19 cellular contexts compared by ENCODE assay signal in the genomic region with DNA sequence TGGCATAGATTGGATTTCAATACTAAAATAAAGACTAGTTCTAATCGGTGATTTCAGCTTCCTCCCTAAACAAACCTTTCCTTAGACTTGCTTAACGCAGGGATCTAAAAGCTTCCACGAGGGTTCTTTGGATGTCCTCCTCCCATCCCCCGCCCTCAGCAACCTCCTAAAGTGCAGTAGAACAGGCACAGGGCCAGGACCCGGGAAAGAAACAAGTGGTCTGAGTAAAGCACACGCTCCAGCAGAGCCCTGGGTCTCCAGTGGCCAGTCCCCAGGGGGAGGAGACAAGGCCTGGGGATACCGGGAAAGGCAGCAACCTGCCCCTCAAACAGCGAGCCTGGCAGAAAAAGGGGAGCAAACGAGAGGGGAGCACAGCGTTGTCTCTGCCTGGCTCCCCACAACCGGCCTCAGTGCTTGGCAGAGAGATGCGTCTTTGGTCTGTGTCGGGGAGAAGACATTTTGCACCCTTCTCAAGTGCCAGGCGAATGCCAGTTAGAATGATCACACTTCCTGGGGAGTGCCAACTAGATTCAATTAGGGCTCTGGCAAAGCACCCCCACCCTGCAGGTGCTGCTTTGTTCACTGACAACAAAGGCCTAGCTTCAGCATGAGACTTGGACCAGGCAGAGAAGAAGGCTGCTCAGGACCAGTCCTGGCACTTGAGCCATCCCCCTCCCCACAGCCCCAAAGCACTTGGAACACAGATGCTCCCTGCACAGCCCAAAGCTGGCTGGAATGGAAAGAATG. TPM values are rescaled to one million over a fixed set of nuclear protein-coding genes. Genes with fewer than 3 reads are reported as not detected.
DNase-seq lines count a peak whose midpoint lies in the region; TF ChIP-seq lines count a peak whose summit lies in the region.
"Had no signal": no experiment of that assay in that cellular context is flagged by ENCODE, and none has a peak within 500 bp of the region (broad histone marks: within the 10 kb centered on the region; RNA-seq: fewer than 3 reads in every experiment).

No MANE protein-coding gene starts in this region.

- DNase-seq in NCI-H2107 (lab: John Stamatoyannopoulos, UW), result peak; percentile 59
- peak; percentile 19 for DNase-seq in midbrain (lab: John Stamatoyannopoulos, UW)
- peak; percentile 96 to 97 for DNase-seq in thyroid gland
- no peak for DNase-seq in stimulated activated CD4-positive, alpha-beta T cell treated with anti-CD3 and anti-CD28 coated beads, Interleukin-1b, Interleukin-23, amount 100 ng/mL, for 48 hours
- DNase-seq in MV-4-11 (lab: John Stamatoyannopoulos, UW), result no peak
- no peak for DNase-seq in NCI-H1930 (lab: John Stamatoyannopoulos, UW)
- DNase-seq: activated CD8-positive, alpha-beta T cell treated with anti-CD3 and anti-CD28 coated beads, Interleukin-2, amount 10 ng/mL, durations not matched to agents 7 days and 5 days; BE2C; kidney; NCI-H187 treated with DMSO at 0.1 percent for 48 hours; ovary; RPMI8226; spleen; stimulated activated naive CD8-positive, alpha-beta T cell treated with anti-CD3 and anti-CD28 coated beads, Interleukin-15, Interleukin-2, amounts not matched to agents 100 U/mL and 50 U/mL, for 24 hours had no signal

- H3K4me1 Mint-ChIP-seq in brain, result peaks cover 55% of the 10 kb centered on the region
- H3K4me1 Mint-ChIP-seq: mesothelial cell of epicardium had no signal

- peaks cover 14 to 18% (median 16%) of the 10 kb centered on the region in 5 experiments for H3K9me3 Mint-ChIP-seq in brain

- H3K27me3 Mint-ChIP-seq in brain, result no peaks in the 10 kb centered on the region

- peak overlapping the region in 2 of 3 donors; percentile 45 to 63 for H3K27ac ChIP-seq in thyroid gland
- H3K27ac ChIP-seq: esophagus muscularis mucosa, ovary, spleen had no signal

- no peak overlapping the region for H3K4me3 ChIP-seq in thyroid gland (replicated peaks in 1 of 3)
- H3K4me3 ChIP-seq: esophagus muscularis mucosa, ovary, spleen had no signal

- no peaks in the 10 kb centered on the region for H3K9me3 ChIP-seq in thyroid gland
- H3K9me3 ChIP-seq: BE2C, ovary had no signal

- intact Hi-C loops in thyroid gland (cut with DNase I), result no loop called here

- TF ChIP-seq POLR2A in thyroid gland (IDR thresholded peaks at IDR 0.05), result no peak

- no peaks in the 10 kb centered on the region for H3K36me3 ChIP-seq in thyroid gland
- H3K36me3 ChIP-seq: BE2C, ovary, spleen had no signal

- H3K27me3 ChIP-seq in thyroid gland, result no peaks in the 10 kb centered on the region
- H3K27me3 ChIP-seq: BE2C, ovary had no signal

- H3K4me3 Mint-ChIP-seq in brain, result peak overlapping the region in 1 of 5 experiments; percentile 43
- H3K4me3 Mint-ChIP-seq: activated CD8-positive, alpha-beta T cell treated with anti-CD3 and anti-CD28 coated beads, Interleukin-2, amount 10 ng/mL, durations not matched to agents 7 days and 5 days; dendritic cell treated with granulocyte-macrophage colony-stimulating factor and Interleukin-4, amounts not matched to agents 40 ng/mL and 50 ng/mL, for 4 days; mesothelial cell of epicardium had no signal

- H3K36me3 Mint-ChIP-seq in brain, result peaks cover 8% of the 10 kb centered on the region
- H3K36me3 Mint-ChIP-seq: mesothelial cell of epicardium had no signal

- peaks cover 33 to 54% of the 10 kb centered on the region in 2 donors for H3K4me1 ChIP-seq in thyroid gland
- H3K4me1 ChIP-seq: BE2C, esophagus muscularis mucosa, spleen had no signal

- TF ChIP-seq CTCF in brain (conservative IDR thresholded peaks at IDR 0.05), result no peak
- no peak for TF ChIP-seq CTCF in thyroid gland (IDR thresholded peaks at IDR 0.05)

- WGBS in thyroid gland, 2 donors, result 27 to 35% methylated on average over 13 to 14 of the region's 14 CpGs

- peak overlapping the region in 3 of 5 experiments; percentile 74 to 92 (median 75) for H3K27ac Mint-ChIP-seq in brain
- H3K27ac Mint-ChIP-seq: activated CD8-positive, alpha-beta T cell treated with anti-CD3 and anti-CD28 coated beads, Interleukin-2, amount 10 ng/mL, durations not matched to agents 7 days and 5 days; activated T-helper 2 cell treated with anti-CD3 and anti-CD28 coated beads, Interferon-gamma antibody, Interleukin-2, Interleukin-4, amounts not matched to agents 10 μg/mL and 5 μg/mL and 100 μg/mL, durations not matched to agents 14 hours and 24 hours and 36 hours; dendritic cell treated with granulocyte-macrophage colony-stimulating factor and Interleukin-4, amounts not matched to agents 40 ng/mL and 50 ng/mL, for 4 days; mesothelial cell of epicardium had no signal

RNA-seq across cellular contexts. Expression of a gene that starts 17.1 kb away (rescaled TPM):
- polyA plus RNA-seq in brain (ENCODE audit: insufficient read depth, low read depth, low replicate concordance), result 16.6 TPM
- total RNA-seq in thyroid gland, result 10 to 100 TPM in 3 of 4 donors, 1 to 10 TPM in 1; 9.4 to 27.7 (median 18.3) TPM
- total RNA-seq: activated CD8-positive, alpha-beta T cell treated with anti-CD3 and anti-CD28 coated beads, Interleukin-2, amount 10 ng/mL, durations not matched to agents 7 days and 5 days had no signal

RNA-seq across cellular contexts. Expression of a gene that starts 31.5 kb away (rescaled TPM):
- polyA plus RNA-seq in brain (ENCODE audit: insufficient read depth, low read depth, low replicate concordance), result 4.3 TPM
- 10 to 100 TPM in 1 of 4 donors, 1 to 10 TPM in 3; 5.0 to 24.9 (median 8.8) TPM for total RNA-seq in thyroid gland
- total RNA-seq: esophagus muscularis mucosa had no signal

Comparison
In these comparisons a context has a peak if more than half of its experiments do, and no peak if none do; other contexts are left out.
1. DNase-seq: peak in NCI-H2107 (single experiment), midbrain (single experiment) and thyroid gland (2 of 2); none in stimulated activated CD4-positive, alpha-beta T cell treated with anti-CD3 and anti-CD28 coated beads, Interleukin-1b, Interleukin-23, amount 100 ng/mL, for 48 hours (single experiment), MV-4-11 (single experiment) and NCI-H1930 (0 of 2).